Comparison of ENCODE assay signal across 8 cellular contexts in the genomic region with DNA sequence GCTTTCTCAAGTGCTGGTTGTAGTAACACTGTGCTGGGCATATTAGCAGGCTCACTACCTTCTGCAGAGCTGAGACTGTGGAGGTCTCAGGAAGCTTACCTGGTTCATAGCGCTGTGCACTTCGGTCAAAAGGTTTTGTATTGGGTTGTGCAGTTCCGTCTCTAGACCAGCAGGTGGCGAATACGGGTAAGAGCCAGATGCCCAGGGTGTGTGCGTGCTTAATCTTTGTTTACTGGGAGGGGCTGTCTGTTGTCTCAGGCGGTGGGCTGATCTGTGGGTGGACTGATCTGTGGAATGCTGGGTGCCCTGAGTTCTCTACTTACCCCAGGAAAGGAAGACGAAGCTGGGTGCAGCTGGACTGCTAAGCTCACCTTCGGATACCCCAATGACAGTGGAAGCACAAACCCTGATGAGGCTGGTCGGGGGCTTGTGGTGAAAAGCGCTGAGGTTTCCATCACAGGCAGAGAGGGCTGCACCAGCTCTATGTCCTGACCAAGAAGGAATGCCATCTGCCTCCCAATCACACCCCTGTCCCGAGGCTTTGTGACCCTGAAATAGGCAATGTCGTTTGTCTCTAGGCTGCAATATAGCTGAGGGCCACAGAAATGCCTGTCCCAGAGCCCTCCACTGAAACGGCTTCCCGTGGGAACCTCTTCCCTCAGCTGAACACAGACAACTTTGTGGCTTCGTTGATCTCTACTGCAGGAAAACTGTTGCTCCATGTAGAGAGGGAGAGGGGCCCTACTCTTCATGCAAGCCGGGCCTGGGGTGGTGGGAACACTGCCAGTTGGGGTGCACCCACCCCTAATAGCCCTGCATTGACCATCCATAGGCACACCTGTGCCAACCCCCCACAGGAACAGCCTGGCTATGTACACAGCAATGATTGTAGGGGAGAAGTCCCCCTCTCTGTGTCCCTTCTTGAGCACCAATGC. TPM values are rescaled to one million over a fixed set of nuclear protein-coding genes. Genes with fewer than 3 reads are reported as not detected.
DNase-seq lines count a peak whose midpoint lies in the region; ATAC-seq and TF ChIP-seq lines count a peak whose summit lies in the region.

No MANE protein-coding gene starts in this region.

- H2AFZ ChIP-seq in DND-41 (ENCODE audit: low read depth, low read length) (peak overlapping the region; percentile 71), GM23338 (peak overlapping the region; percentile 98), SK-N-SH (ENCODE audit: low read depth) (peak overlapping the region; percentile 19; the same call in 1 of the 2 replicates)

- H3F3A ChIP-seq in GM23338 (replicated peaks; ENCODE audit: low read depth) (no peaks in the 10 kb centered on the region), SK-N-SH (replicated peaks; ENCODE audit: insufficient read depth) (no peaks in the 10 kb centered on the region)

- H3K4me3 ChIP-seq in DND-41 (ENCODE audit: low read depth in 1 of 2, low read length in 2 of 2) (peak overlapping the region in 1 of 2 experiments; percentile 18; a peak in 2 of 4 replicates), GM23338 (0 out of 2 replicates have a peak overlapping the region, but pooled peaks have one; percentile 37), SK-N-SH (ENCODE audit: low read depth in 2 of 2, low read length in 1 of 2) (peak overlapping the region in 1 of 2 experiments; percentile 18; a peak in 1 of 4 replicates)

- ATAC-seq in DND-41 (ENCODE audit: insufficient read depth, low read depth) (peak; percentile 98), GM23338 (peak; percentile 93), Right ventricle myocardium superior (ENCODE audit: poor library complexity) (peak; percentile 87)
- ATAC-seq in activated naive CD4-positive, alpha-beta T cell treated with anti-CD3 and anti-CD28 coated beads, Interleukin-2, amount 50 U/mL, for 72 hours: peak; percentile 94

- DNase-seq in DND-41 (peak; percentile 79), GM23338 (ENCODE audit: low spot score) (peak; percentile 97), NCI-H1048 (lab: John Stamatoyannopoulos, UW) (peak; percentile 60), SK-N-SH (peak; percentile 80), Right ventricle myocardium superior (peak; percentile 71), pons (ENCODE audit: low spot score) (peak; percentile 73), type B pancreatic cell (ENCODE audit: extremely low spot score, unreplicated experiment) (no peak)
- DNase-seq in activated naive CD4-positive, alpha-beta T cell treated with anti-CD3 and anti-CD28 coated beads, Interleukin-2, amount 50 U/mL, for 72 hours (ENCODE audit: low spot score in 2 of 2): peak; percentile 58 to 67

- peak overlapping the region; percentile 55 for H3K4me2 ChIP-seq in DND-41 (ENCODE audit: insufficient read depth, low read length)
- peak overlapping the region; percentile 60; the same call in 1 of the 2 replicates for H3K4me2 ChIP-seq in GM23338
- no peak overlapping the region for H3K4me2 ChIP-seq in SK-N-SH

- H3K27me3 ChIP-seq in DND-41 (ENCODE audit: insufficient read depth, low read length, poor library complexity): no peaks in the 10 kb centered on the region
- H3K27me3 ChIP-seq in GM23338 (ENCODE audit: insufficient read depth): no peaks in the 10 kb centered on the region
- H3K27me3 ChIP-seq in SK-N-SH (ENCODE audit: insufficient read depth): no peaks in the 10 kb centered on the region

- no peaks in the 10 kb centered on the region for H3K79me2 ChIP-seq in DND-41 (ENCODE audit: insufficient read depth, low read length)
- no peaks in the 10 kb centered on the region for H3K79me2 ChIP-seq in GM23338 (replicated peaks; ENCODE audit: insufficient read depth)
- no peaks in the 10 kb centered on the region for H3K79me2 ChIP-seq in SK-N-SH (ENCODE audit: insufficient read depth)

- TF ChIP-seq CTCF in DND-41 (IDR thresholded peaks at IDR 0.05; ENCODE audit: borderline replicate concordance, extremely low read depth, low read length, poor library complexity, severe bottlenecking): peak; percentile 99
- peak; percentile 90 to 94 for TF ChIP-seq CTCF in GM23338 (conservative IDR thresholded peaks at IDR 0.05; ENCODE audit: low read depth in 2 of 2)
- TF ChIP-seq CTCF in SK-N-SH (IDR thresholded peaks at IDR 0.05): peak; percentile 88
- TF ChIP-seq CTCF in type B pancreatic cell (conservative IDR thresholded peaks at IDR 0.05): peak; percentile 93

- no peak overlapping the region; the same call in 1 of the 2 replicates for H3K27ac Mint-ChIP-seq in GM23338
- peak overlapping the region in 1 of 2 donors; percentile 17 for H3K27ac Mint-ChIP-seq in activated naive CD4-positive, alpha-beta T cell treated with anti-CD3 and anti-CD28 coated beads, Interleukin-2, amount 50 U/mL, for 72 hours
- peak overlapping the region; percentile 70 for H3K27ac Mint-ChIP-seq in type B pancreatic cell

- H3K4me1 Mint-ChIP-seq in GM23338 (peaks cover 15% of the 10 kb centered on the region), type B pancreatic cell (ENCODE audit: unreplicated experiment) (peaks cover 8% of the 10 kb centered on the region)

- H3K4me1 ChIP-seq in DND-41 (ENCODE audit: insufficient read depth, low read length) (peaks cover 10% of the 10 kb centered on the region), GM23338 (ENCODE audit: insufficient read depth) (peaks cover 6% of the 10 kb centered on the region; the same call in 1 of the 2 replicates), SK-N-SH (ENCODE audit: control insufficient read depth in 1 of 2, insufficient read depth in 2 of 2, low read depth in 1 of 2, low read length in 1 of 2) (peaks cover 0 to 5% of the 10 kb centered on the region in 2 experiments; a peak in 1 of 4 replicates)

- H3K9ac ChIP-seq in DND-41 (ENCODE audit: low read depth, low read length) (0 out of 2 replicates have a peak overlapping the region, but pooled peaks have one; percentile 10), SK-N-SH (no peak overlapping the region)

- intact Hi-C loops in Right ventricle myocardium superior (cut with DNase I): loop anchor here (2.0 kb wide), 1 partner anchor 282 kb away; the partner anchor contains the start of gene ICA1L

- POLR2A ChIA-PET in SK-N-SH (lab: Yijun Ruan, JAX): no interaction called here

- H3K27me3 Mint-ChIP-seq in GM23338 (ENCODE audit: insufficient read depth, low read depth, poor library complexity) (peaks cover 6% of the 10 kb centered on the region), type B pancreatic cell (no peaks in the 10 kb centered on the region)

- no peak for TF ChIP-seq EP300 in SK-N-SH (IDR thresholded peaks at IDR 0.05; ENCODE audit: borderline replicate concordance in 1 of 2, low read depth in 1 of 2, low read length in 1 of 2)

- H3K9me3 ChIP-seq in DND-41 (ENCODE audit: insufficient read depth, low read length, severe bottlenecking): peaks cover 5% of the 10 kb centered on the region
- no peaks in the 10 kb centered on the region for H3K9me3 ChIP-seq in SK-N-SH

- H4K20me1 ChIP-seq in DND-41 (ENCODE audit: insufficient read depth, low read length) (no peaks in the 10 kb centered on the region), GM23338 (replicated peaks; ENCODE audit: insufficient read depth) (no peaks in the 10 kb centered on the region), SK-N-SH (ENCODE audit: insufficient read depth) (no peaks in the 10 kb centered on the region)

- no peaks in the 10 kb centered on the region for H3K36me3 Mint-ChIP-seq in GM23338 (ENCODE audit: low read depth)
- no peaks in the 10 kb centered on the region for H3K36me3 Mint-ChIP-seq in activated naive CD4-positive, alpha-beta T cell treated with anti-CD3 and anti-CD28 coated beads, Interleukin-2, amount 50 U/mL, for 72 hours
- H3K36me3 Mint-ChIP-seq in type B pancreatic cell: no peaks in the 10 kb centered on the region

- H3K9me2 ChIP-seq in GM23338 (ENCODE audit: insufficient read depth) (no peaks in the 10 kb centered on the region), SK-N-SH (no peaks in the 10 kb centered on the region)

- CTCF ChIA-PET in SK-N-SH (lab: Yijun Ruan, JAX): interaction anchor here (0.6 to 3.1 kb wide), 39 partner anchors 10 to 1371 kb away, joined by 3 to 32 read pairs (median 4); partner anchors contain the start of genes FAM117B and ICA1L

- TF ChIP-seq RAD21 in SK-N-SH (IDR thresholded peaks at IDR 0.05; ENCODE audit: low read length): peak; percentile 87

- WGBS in SK-N-SH (ENCODE audit: low lambda C conversion rate): 28% methylated on average over 8 of the region's 17 CpGs

- H3K9me3 Mint-ChIP-seq in GM23338 (no peaks in the 10 kb centered on the region), type B pancreatic cell (peaks cover 3% of the 10 kb centered on the region)
- no peaks in the 10 kb centered on the region for H3K9me3 Mint-ChIP-seq in activated naive CD4-positive, alpha-beta T cell treated with anti-CD3 and anti-CD28 coated beads, Interleukin-2, amount 50 U/mL, for 72 hours

- H3K4me3 Mint-ChIP-seq in GM23338 (peak overlapping the region; percentile 12; the same call in 1 of the 3 replicates), type B pancreatic cell (peak overlapping the region; percentile 71)

- no peaks in the 10 kb centered on the region for H3K36me3 ChIP-seq in DND-41 (ENCODE audit: insufficient read depth, low read length)
- H3K36me3 ChIP-seq in GM23338 (ENCODE audit: insufficient read depth): no peaks in the 10 kb centered on the region
- no peaks in the 10 kb centered on the region for H3K36me3 ChIP-seq in SK-N-SH (replicated peaks in 1 of 2; ENCODE audit: control insufficient read depth in 1 of 2, insufficient read depth in 2 of 2, low read length in 1 of 2)

- H3K27ac ChIP-seq in DND-41 (ENCODE audit: low read length) (no peak overlapping the region), GM23338 (ENCODE audit: low read depth) (0 out of 2 replicates have a peak overlapping the region, but pooled peaks have one; percentile 39), SK-N-SH (ENCODE audit: low read depth in 2 of 2, low read length in 1 of 2) (no peak overlapping the region; a peak in 1 of 4 replicates)

TF ChIP-seq in GM23338, 12 proteins besides CTCF, POLR2A, EP300 and RAD21 (continues in another document):
- TF ChIP-seq JUNB (IDR thresholded peaks at IDR 0.05; ENCODE audit: unreplicated experiment): no peak
- no peak for TF ChIP-seq POLR2AphosphoS5 (IDR thresholded peaks at IDR 0.05; ENCODE audit: low read depth)
- TF ChIP-seq STAT1 (IDR thresholded peaks at IDR 0.05; ENCODE audit: unreplicated experiment): no peak

RNA-seq across cellular contexts. Expression of gene FAM117B, which starts 45.9 kb away (rescaled TPM):
- total RNA-seq in GM23338 (2014; rRNA removed; shearing (Covaris generic)): 23.0 and 24.7 TPM in 2 replicates
- polyA plus RNA-seq in GM23338 (2016; fragmentation: Nextera tagmentation; extraction: Ambion mirVana) (8.3 and 8.4 TPM in 2 replicates), SK-N-SH (2012; rRNA removed) (0.90 and 1.0 TPM in 2 replicates)
- polyA plus RNA-seq in SK-N-SH (2012; cell fraction: cytosol; rRNA removed): 1.7 and 1.9 TPM in 2 replicates
- polyA plus RNA-seq in SK-N-SH (2012; cell fraction: nucleus; rRNA removed): 1.1 and 1.3 TPM in 2 replicates
- total RNA-seq in activated naive CD4-positive, alpha-beta T cell treated with anti-CD3 and anti-CD28 coated beads, Interleukin-2, amount 50 U/mL, for 72 hours: 10 to 100 TPM; 17.7 to 23.3 TPM
- total RNA-seq in Right ventricle myocardium superior (2.3 TPM), type B pancreatic cell (ENCODE audit: low replicate concordance) (11.5 and 21.4 TPM in 2 replicates)

Comparison
In these comparisons a context has a peak if more than half of its experiments do, and no peak if none do; other contexts are left out.
1. H2AFZ ChIP-seq: peak in every context shown above with its lines; median percentile 98 in GM23338; 71 in DND-41; 19 in SK-N-SH.